ENCODE assay signal across 20 cellular contexts in the genomic region with DNA sequence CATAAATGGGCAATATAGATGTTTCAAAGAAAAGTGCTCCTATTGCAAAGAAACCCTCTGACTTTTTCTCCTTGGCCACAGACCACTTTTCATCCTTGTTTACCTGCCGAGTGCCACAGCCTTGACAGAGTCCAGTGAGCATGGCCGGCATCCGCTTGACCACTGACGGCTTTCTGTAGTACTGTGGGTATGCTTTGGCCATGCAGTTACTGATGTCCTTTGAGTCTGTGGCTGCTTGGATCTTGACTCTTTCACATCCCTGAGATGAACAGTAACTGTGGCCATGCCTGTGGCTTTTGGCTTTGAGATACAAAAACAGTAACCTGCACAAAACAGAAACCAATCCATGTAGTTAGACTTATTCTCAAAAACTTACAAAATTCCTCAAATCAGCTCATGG.
DNase-seq lines count a peak whose midpoint lies in the region; ATAC-seq, FAIRE-seq and TF ChIP-seq lines count a peak whose summit lies in the region.
"Had no signal": no experiment of that assay in that cellular context is flagged by ENCODE, and none has a peak within 500 bp of the region (broad histone marks: within the 10 kb centered on the region; RNA-seq: fewer than 3 reads in every experiment).

No MANE protein-coding gene starts in this region.

- H3F3A ChIP-seq in neural progenitor cell (ENCODE audit: low read depth): peaks cover 13% of the 10 kb centered on the region

- H3K4me3 ChIP-seq in neural progenitor cell: no peak overlapping the region
- H3K4me3 ChIP-seq: BLaER1, HAP-1 had no signal

- H3K4me3 Mint-ChIP-seq in activated CD4-positive, alpha-beta memory T cell treated with anti-CD3 and anti-CD28 coated beads, Interleukin-2, amount 10 ng/mL, durations not matched to agents 7 days and 5 days: no peak overlapping the region
- no peak overlapping the region for H3K4me3 Mint-ChIP-seq in activated CD4-positive, alpha-beta memory T cell treated with anti-CD3 and anti-CD28 coated beads for 36 hours
- no peak overlapping the region for H3K4me3 Mint-ChIP-seq in immature natural killer cell
- H3K4me3 Mint-ChIP-seq in neural progenitor cell: no peak overlapping the region
- H3K4me3 Mint-ChIP-seq: CD14-positive monocyte; CD4-positive, alpha-beta memory T cell had no signal

- ATAC-seq in GM18511 (IDR thresholded peaks at IDR 0.05; ENCODE audit: unreplicated experiment) (no peak), HG02571 (IDR thresholded peaks at IDR 0.05; ENCODE audit: unreplicated experiment) (no peak)

- no peak for DNase-seq in activated CD4-positive, alpha-beta memory T cell treated with anti-CD3 and anti-CD28 coated beads, Interleukin-2, amount 10 ng/mL, durations not matched to agents 7 days and 5 days
- no peak for DNase-seq in activated CD4-positive, alpha-beta memory T cell treated with anti-CD3 and anti-CD28 coated beads for 36 hours
- DNase-seq in H54 (ENCODE audit: insufficient read length, low spot score): no peak
- DNase-seq in immature natural killer cell: no peak
- no peak for DNase-seq in neural progenitor cell (ENCODE audit: low spot score)
- no peak for DNase-seq in T1000 (lab: John Stamatoyannopoulos, UW)
- DNase-seq: 8988T; CD4-positive, alpha-beta memory T cell; DMS153; DMS79; GDM1; IMR-90 had no signal

- peak overlapping the region; percentile 10 for H3K27ac Mint-ChIP-seq in activated CD4-positive, alpha-beta memory T cell treated with anti-CD3 and anti-CD28 coated beads, Interleukin-2, amount 10 ng/mL, durations not matched to agents 7 days and 5 days
- no peak overlapping the region for H3K27ac Mint-ChIP-seq in activated CD4-positive, alpha-beta memory T cell treated with anti-CD3 and anti-CD28 coated beads for 36 hours
- H3K27ac Mint-ChIP-seq in immature natural killer cell (peak overlapping the region in 4 of 6 donors; percentile 49 to 71 (median 53)), neural progenitor cell (no peak overlapping the region)

- peaks cover 14% of the 10 kb centered on the region for H3K4me1 Mint-ChIP-seq in activated CD4-positive, alpha-beta memory T cell treated with anti-CD3 and anti-CD28 coated beads, Interleukin-2, amount 10 ng/mL, durations not matched to agents 7 days and 5 days
- H3K4me1 Mint-ChIP-seq in activated CD4-positive, alpha-beta memory T cell treated with anti-CD3 and anti-CD28 coated beads for 36 hours (ENCODE audit: low read depth): no peaks in the 10 kb centered on the region
- H3K4me1 Mint-ChIP-seq in immature natural killer cell: peaks cover 3 to 16% of the 10 kb centered on the region in 2 donors
- H3K4me1 Mint-ChIP-seq in neural progenitor cell: no peaks in the 10 kb centered on the region

- no peak for TF ChIP-seq CTCF in neural progenitor cell (IDR thresholded peaks at IDR 0.05)

- H3K27me3 Mint-ChIP-seq in activated CD4-positive, alpha-beta memory T cell treated with anti-CD3 and anti-CD28 coated beads, Interleukin-2, amount 10 ng/mL, durations not matched to agents 7 days and 5 days: no peaks in the 10 kb centered on the region
- no peaks in the 10 kb centered on the region for H3K27me3 Mint-ChIP-seq in activated CD4-positive, alpha-beta memory T cell treated with anti-CD3 and anti-CD28 coated beads for 36 hours
- H3K27me3 Mint-ChIP-seq in immature natural killer cell (ENCODE audit: low read depth in 3 of 3) (peaks cover 2 to 12% (median 6%) of the 10 kb centered on the region in 3 donors), neural progenitor cell (ENCODE audit: insufficient read depth, low read depth) (peaks cover 6% of the 10 kb centered on the region)
- H3K27me3 Mint-ChIP-seq: CD4-positive, alpha-beta memory T cell had no signal

- no peak overlapping the region for H3K9ac ChIP-seq in neural progenitor cell
- H3K9ac ChIP-seq: BLaER1 had no signal

- no peak overlapping the region for H2AFZ ChIP-seq in neural progenitor cell (replicated peaks)

- no peak overlapping the region for H3K4me2 ChIP-seq in neural progenitor cell
- H3K4me2 ChIP-seq: BLaER1 had no signal

- H3K27me3 ChIP-seq in neural progenitor cell: no peaks in the 10 kb centered on the region
- H3K27me3 ChIP-seq: BLaER1 had no signal

- peaks cover 59% of the 10 kb centered on the region for H3K36me3 ChIP-seq in neural progenitor cell

- H3K9me3 ChIP-seq in neural progenitor cell (ENCODE audit: low read depth): no peaks in the 10 kb centered on the region
- H3K9me3 ChIP-seq: BLaER1, HAP-1 had no signal

- peaks cover 77% of the 10 kb centered on the region for H3K36me3 Mint-ChIP-seq in activated CD4-positive, alpha-beta memory T cell treated with anti-CD3 and anti-CD28 coated beads, Interleukin-2, amount 10 ng/mL, durations not matched to agents 7 days and 5 days (ENCODE audit: low read depth)
- peaks cover 44% of the 10 kb centered on the region for H3K36me3 Mint-ChIP-seq in activated CD4-positive, alpha-beta memory T cell treated with anti-CD3 and anti-CD28 coated beads for 36 hours
- H3K36me3 Mint-ChIP-seq in immature natural killer cell (peaks cover 42 to 64% (median 55%) of the 10 kb centered on the region in 3 donors), neural progenitor cell (peaks cover 56% of the 10 kb centered on the region)

- peak overlapping the region; percentile 10 for H3K27ac ChIP-seq in neural progenitor cell
- H3K27ac ChIP-seq: BLaER1, HL-60 had no signal

- CTCF ChIA-PET in activated CD4-positive, alpha-beta memory T cell treated with anti-CD3 and anti-CD28 coated beads, Interleukin-2, amount 10 ng/mL, durations not matched to agents 7 days and 5 days (lab: Charles Lee): interaction anchor here (1.7 kb wide), 1 partner anchor 13 kb away, joined by 3 read pairs; no protein-coding TSS in a partner anchor
- CTCF ChIA-PET in activated CD4-positive, alpha-beta memory T cell treated with anti-CD3 and anti-CD28 coated beads for 36 hours (lab: Charles Lee): no interaction called here

- FAIRE-seq in H54 (lab: Jason Lieb, UNC): peak; percentile 61
- FAIRE-seq: GM12892, GM18507 had no signal

- peaks cover 4% of the 10 kb centered on the region for H3K79me2 ChIP-seq in neural progenitor cell (ENCODE audit: low read depth)

- POLR2A ChIA-PET in activated CD4-positive, alpha-beta memory T cell treated with anti-CD3 and anti-CD28 coated beads, Interleukin-2, amount 10 ng/mL, durations not matched to agents 7 days and 5 days (lab: Charles Lee): no interaction called here
- POLR2A ChIA-PET in activated CD4-positive, alpha-beta memory T cell treated with anti-CD3 and anti-CD28 coated beads for 36 hours (lab: Charles Lee): no interaction called here

- peaks cover 19% of the 10 kb centered on the region for H4K20me1 ChIP-seq in neural progenitor cell (ENCODE audit: low read depth)
- H4K20me1 ChIP-seq: BLaER1 had no signal

- intact Hi-C loops in activated CD4-positive, alpha-beta memory T cell treated with anti-CD3 and anti-CD28 coated beads for 36 hours (cut with micrococcal nuclease): no loop called here

- TF ChIP-seq POLR2A in H54 (IDR thresholded peaks at IDR 0.05; ENCODE audit: low read depth, low read length): no peak

- no peaks in the 10 kb centered on the region for H3K9me3 Mint-ChIP-seq in activated CD4-positive, alpha-beta memory T cell treated with anti-CD3 and anti-CD28 coated beads, Interleukin-2, amount 10 ng/mL, durations not matched to agents 7 days and 5 days
- H3K9me3 Mint-ChIP-seq in activated CD4-positive, alpha-beta memory T cell treated with anti-CD3 and anti-CD28 coated beads for 36 hours: no peaks in the 10 kb centered on the region
- H3K9me3 Mint-ChIP-seq in immature natural killer cell (no peaks in the 10 kb centered on the region), neural progenitor cell (no peaks in the 10 kb centered on the region)
- H3K9me3 Mint-ChIP-seq: CD14-positive monocyte; CD4-positive, alpha-beta memory T cell had no signal

- H3K4me1 ChIP-seq in neural progenitor cell: no peaks in the 10 kb centered on the region
- H3K4me1 ChIP-seq: BLaER1, HAP-1 had no signal

Comparison
In these comparisons a context has a peak if more than half of its experiments do, and no peak if none do; other contexts are left out.
1. H3K27ac Mint-ChIP-seq: peak in activated CD4-positive, alpha-beta memory T cell treated with anti-CD3 and anti-CD28 coated beads, Interleukin-2, amount 10 ng/mL, durations not matched to agents 7 days and 5 days (single experiment) and immature natural killer cell (4 of 6); none in activated CD4-positive, alpha-beta memory T cell treated with anti-CD3 and anti-CD28 coated beads for 36 hours (single experiment) and neural progenitor cell (single experiment).